8 cellular contexts compared by ENCODE assay signal in the genomic region with DNA sequence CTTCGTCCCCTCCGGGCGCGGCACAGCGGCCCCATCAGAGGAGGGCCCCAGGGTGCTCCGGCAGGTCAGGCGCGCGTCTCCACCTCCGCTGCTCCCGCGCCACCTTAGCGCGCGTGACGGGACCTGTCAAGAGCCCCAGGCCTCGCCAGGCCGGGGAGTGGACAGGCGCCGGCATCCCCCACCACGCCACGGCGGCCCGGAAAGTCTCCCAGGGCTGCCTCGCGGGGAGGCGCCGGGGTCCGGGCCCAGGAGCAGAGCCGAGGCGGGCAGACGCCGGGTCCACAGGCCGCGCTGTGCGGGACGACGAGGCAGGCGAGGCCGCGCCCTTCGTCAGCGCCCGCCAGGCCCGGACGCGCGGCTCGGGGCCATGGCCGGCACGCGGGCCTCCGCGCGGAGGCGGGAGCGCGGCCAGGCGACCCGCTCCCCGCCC. TPM values are rescaled to one million over a fixed set of nuclear protein-coding genes. Genes with fewer than 3 reads are reported as not detected.
DNase-seq lines count a peak whose midpoint lies in the region; ATAC-seq and TF ChIP-seq lines count a peak whose summit lies in the region.

No MANE protein-coding gene starts in this region.

- H3K4me1 Mint-ChIP-seq in natural killer cell: peaks cover 44 to 45% of the 10 kb centered on the region in 2 donors

- H3K27ac ChIP-seq in KOPT-K1 (ENCODE audit: low read depth, low read length, poor library complexity, severe bottlenecking): peak overlapping the region; percentile 86
- H3K27ac ChIP-seq in esophagus muscularis mucosa (replicated peaks in 1 of 4): peak overlapping the region; percentile 95 to 97 (median 96)
- H3K27ac ChIP-seq in thymus (ENCODE audit: low read depth): peak overlapping the region; percentile 92

- H3K36me3 ChIP-seq in KOPT-K1 (ENCODE audit: insufficient read depth, low read length): 0 out of 2 replicates have a peak, but pooled peaks cover 4% of the 10 kb centered on the region
- no peaks in the 10 kb centered on the region for H3K36me3 ChIP-seq in esophagus muscularis mucosa
- H3K36me3 ChIP-seq in thymus (ENCODE audit: control insufficient read depth, insufficient read depth): no peaks in the 10 kb centered on the region

- TF ChIP-seq EP300 in esophagus muscularis mucosa (IDR thresholded peaks at IDR 0.05): no peak

- TF ChIP-seq POLR2A in esophagus muscularis mucosa (IDR thresholded peaks at IDR 0.05; ENCODE audit: low read depth): no peak

- no peak for TF ChIP-seq CTCF in esophagus muscularis mucosa (IDR thresholded peaks at IDR 0.05)
- no peak for TF ChIP-seq CTCF in natural killer cell (IDR thresholded peaks at IDR 0.05)

- H3K4me3 ChIP-seq in esophagus muscularis mucosa (peak overlapping the region; percentile 71 to 96 (median 82)), thymus (ENCODE audit: low read length) (peak overlapping the region; percentile 84)

- peak overlapping the region; percentile 77 for H3K4me3 Mint-ChIP-seq in natural killer cell

- H3K4me1 ChIP-seq in esophagus muscularis mucosa (peaks cover 25 to 53% (median 51%) of the 10 kb centered on the region in 4 donors), thymus (ENCODE audit: control insufficient read depth, insufficient read depth, low read length) (peaks cover 10% of the 10 kb centered on the region)

- H3K9me3 Mint-ChIP-seq in natural killer cell: no peaks in the 10 kb centered on the region

- no CpG with 5 or more reads among the region's 61 CpGs for WGBS in esophagus muscularis mucosa
- WGBS in thymus: under 1% methylated on average over 61 of the region's 61 CpGs

- H3K36me3 Mint-ChIP-seq in natural killer cell: no peaks in the 10 kb centered on the region

- intact Hi-C loops in esophagus muscularis mucosa (cut with DNase I): no loop called here
- intact Hi-C loops in natural killer cell (cut with micrococcal nuclease): loop anchor here (5.0 kb wide), 1 partner anchor 381 kb away; a partner anchor contains a TSS

- H3K9me3 ChIP-seq in KOPT-K1 (ENCODE audit: insufficient read depth, low read length, poor library complexity, severe bottlenecking) (no peaks in the 10 kb centered on the region), esophagus muscularis mucosa (no peaks in the 10 kb centered on the region), thymus (ENCODE audit: control insufficient read depth) (no peaks in the 10 kb centered on the region)

- DNase-seq in GM03348 (ENCODE audit: low spot score) (peak; percentile 69), esophagus muscularis mucosa (ENCODE audit: extremely low spot score) (no peak), natural killer cell (no peak), GF-D8 (lab: John Stamatoyannopoulos, UW) (no peak)
- DNase-seq in activated CD8-positive, alpha-beta memory T cell treated with anti-CD3 and anti-CD28 coated beads, Interleukin-2, amount 50 U/mL, for 4 hours: peak; percentile 42

- H3K27ac Mint-ChIP-seq in natural killer cell: peak overlapping the region; percentile 28 to 96

- H3K27me3 Mint-ChIP-seq in natural killer cell (ENCODE audit: low read depth in 2 of 2): no peaks in the 10 kb centered on the region

- ATAC-seq in GM21786 (IDR thresholded peaks at IDR 0.05; ENCODE audit: unreplicated experiment) (peak; percentile 32), natural killer cell (peak; percentile 37 to 63 (median 49))

- H3K27me3 ChIP-seq in esophagus muscularis mucosa (no peaks in the 10 kb centered on the region), thymus (ENCODE audit: control insufficient read depth, insufficient read depth) (no peaks in the 10 kb centered on the region)

RNA-seq across cellular contexts. Expression of a gene that starts 0.5 kb away (rescaled TPM):
- total RNA-seq in esophagus muscularis mucosa (10 to 100 TPM; 43.9 to 72.2 (median 58.4) TPM), natural killer cell (10 to 100 TPM; 47.7 to 59.3 (median 52.9) TPM)
- polyA plus RNA-seq in thymus: 14.8 TPM

Comparison
In these comparisons a context has a peak if more than half of its experiments do, and no peak if none do; other contexts are left out.
1. DNase-seq: peak in GM03348 (single experiment) and activated CD8-positive, alpha-beta memory T cell treated with anti-CD3 and anti-CD28 coated beads, Interleukin-2, amount 50 U/mL, for 4 hours (single experiment); none in esophagus muscularis mucosa (single experiment), natural killer cell (single experiment) and GF-D8 (single experiment).
2. Peak in every context shown above with its lines, with median percentiles within 50 percentile points of each other: H3K27ac ChIP-seq.